In genomic region chr19:41774515-41774980, GRCh38 we compare ENCODE assay signal across 10 cellular contexts. TPM values are rescaled to one million over a fixed set of nuclear protein-coding genes. Genes with fewer than 3 reads are reported as not detected.
DNase-seq lines count a peak whose midpoint lies in the region; ATAC-seq and TF ChIP-seq lines count a peak whose summit lies in the region.
"Had no signal": no experiment of that assay in that cellular context is flagged by ENCODE, and none has a peak within 500 bp of the region (broad histone marks: within the 10 kb centered on the region; RNA-seq: fewer than 3 reads in every experiment).

No MANE protein-coding gene starts in this region.

- H3K9me3 Mint-ChIP-seq in activated T-cell treated with anti-CD3 and anti-CD28 coated beads, Interleukin-2, amount 50 U/mL, for 24 hours, result no peaks in the 10 kb centered on the region
- H3K9me3 Mint-ChIP-seq: IgD-negative memory B cell had no signal

- H3K9me3 ChIP-seq in BLaER1 (no peaks in the 10 kb centered on the region), lung (ENCODE audit: control insufficient read depth in 2 of 2, insufficient read depth in 1 of 2, low read length in 1 of 2) (no peaks in the 10 kb centered on the region)
- H3K9me3 ChIP-seq: gastrocnemius medialis had no signal

- H3K4me2 ChIP-seq in BLaER1, result peak overlapping the region; percentile 62

- peak overlapping the region; percentile 60 for H3K27ac Mint-ChIP-seq in activated T-cell treated with anti-CD3 and anti-CD28 coated beads, Interleukin-2, amount 50 U/mL, for 24 hours
- H3K27ac Mint-ChIP-seq: IgD-negative memory B cell had no signal

- no peaks in the 10 kb centered on the region for H4K20me1 ChIP-seq in BLaER1

- H3K4me1 ChIP-seq in BLaER1 (peaks cover 15% of the 10 kb centered on the region), lung (ENCODE audit: control insufficient read depth in 2 of 2, insufficient read depth in 2 of 2, low read length in 2 of 2) (no peaks in the 10 kb centered on the region)
- H3K4me1 ChIP-seq: gastrocnemius medialis had no signal

- no peaks in the 10 kb centered on the region for H3K36me3 Mint-ChIP-seq in activated T-cell treated with anti-CD3 and anti-CD28 coated beads, Interleukin-2, amount 50 U/mL, for 24 hours (ENCODE audit: low read depth)
- H3K36me3 Mint-ChIP-seq: IgD-negative memory B cell had no signal

- no peaks in the 10 kb centered on the region for H3K27me3 ChIP-seq in BLaER1
- H3K27me3 ChIP-seq in lung (ENCODE audit: control insufficient read depth, insufficient read depth), result no peaks in the 10 kb centered on the region
- H3K27me3 ChIP-seq: gastrocnemius medialis had no signal

- no peak overlapping the region for H3K4me3 Mint-ChIP-seq in activated T-cell treated with anti-CD3 and anti-CD28 coated beads, Interleukin-2, amount 50 U/mL, for 24 hours

- peaks cover 78% of the 10 kb centered on the region for H3K27me3 Mint-ChIP-seq in activated T-cell treated with anti-CD3 and anti-CD28 coated beads, Interleukin-2, amount 50 U/mL, for 24 hours

- H3K9ac ChIP-seq in BLaER1, result no peak overlapping the region

- H3K27ac ChIP-seq in BLaER1 (no peak overlapping the region), lung (ENCODE audit: low read depth in 1 of 2, low read length in 1 of 2) (peak overlapping the region in 1 of 2 donors; percentile 61)
- H3K27ac ChIP-seq: gastrocnemius medialis had no signal

- H3K4me1 Mint-ChIP-seq in activated T-cell treated with anti-CD3 and anti-CD28 coated beads, Interleukin-2, amount 50 U/mL, for 24 hours (ENCODE audit: low read depth), result peaks cover 37% of the 10 kb centered on the region
- H3K4me1 Mint-ChIP-seq: IgD-negative memory B cell had no signal

- WGBS in lung, 2 donors, result 45 to 58% methylated on average over 6 of the region's 6 CpGs

- H3K4me3 ChIP-seq in BLaER1 (no peak overlapping the region), lung (no peak overlapping the region)
- H3K4me3 ChIP-seq: gastrocnemius medialis had no signal

- H3K36me3 ChIP-seq in BLaER1, result no peaks in the 10 kb centered on the region
- no peaks in the 10 kb centered on the region for H3K36me3 ChIP-seq in lung (ENCODE audit: control insufficient read depth in 2 of 2, insufficient read depth in 2 of 2, low read length in 2 of 2)
- H3K36me3 ChIP-seq: gastrocnemius medialis had no signal

- peak; percentile 88 for ATAC-seq in lung (ENCODE audit: insufficient read depth, low FRiP score)
- no peak for ATAC-seq in GM18861 (IDR thresholded peaks at IDR 0.05; ENCODE audit: unreplicated experiment)
- ATAC-seq: gastrocnemius medialis had no signal

- DNase-seq in NCI-H345 treated with DMSO at 0.1 percent for 48 hours (lab: John Stamatoyannopoulos, UW; ENCODE audit: unreplicated experiment), result peak; percentile 75
- DNase-seq in activated T-cell treated with anti-CD3 and anti-CD28 coated beads, Interleukin-2, amount 50 U/mL, for 24 hours, result peak; percentile 56
- peak; percentile 73 for DNase-seq in lung (ENCODE audit: low spot score)
- DNase-seq in dermis blood vessel endothelial cell, result no peak
- DNase-seq in AML-193 (lab: John Stamatoyannopoulos, UW), result no peak
- no peak for DNase-seq in SK-N-DZ (ENCODE audit: low spot score)
- DNase-seq: gastrocnemius medialis had no signal

- TF ChIP-seq CTCF in lung (IDR thresholded peaks at IDR 0.05; ENCODE audit: control extremely low read depth, extremely low read depth), result no peak

RNA-seq across cellular contexts. Expression of gene CEACAM6, which starts 19.2 kb away (rescaled TPM):
- total RNA-seq in lung (100 to 1,000 TPM in 1 of 2 donors, 1 to 10 TPM in 1; 5.2 to 280 TPM), dermis blood vessel endothelial cell (not detected in 2 replicates)
- 100 to 1,000 TPM; 101 to 185 TPM for polyA plus RNA-seq in lung
- polyA plus RNA-seq in SK-N-DZ (2014; cell fraction: cytosol; rRNA removed), result not detected in 2 replicates
- polyA plus RNA-seq in SK-N-DZ (2014; cell fraction: nucleus; rRNA removed), result not detected in 2 replicates
- polyA plus RNA-seq: IgD-negative memory B cell had no signal

RNA-seq across cellular contexts. Expression of gene CEACAM3, which starts 21.8 kb away (rescaled TPM):
- total RNA-seq in lung, result 1 to 10 TPM; 3.1 to 4.3 TPM
- polyA plus RNA-seq in lung, result 10 to 100 TPM in 1 of 2 donors, 1 to 10 TPM in 1; 1.2 to 21.9 TPM
- total RNA-seq in dermis blood vessel endothelial cell, result not detected in 2 replicates
- polyA plus RNA-seq in SK-N-DZ (2014; cell fraction: cytosol; rRNA removed), result not detected in 2 replicates
- polyA plus RNA-seq in SK-N-DZ (2014; cell fraction: nucleus; rRNA removed), result not detected in 2 replicates
- total RNA-seq: gastrocnemius medialis had no signal
- polyA plus RNA-seq: IgD-negative memory B cell had no signal

Comparison
In these comparisons a context has a peak if more than half of its experiments do, and no peak if none do; other contexts are left out.
1. DNase-seq: peak in NCI-H345 treated with DMSO at 0.1 percent for 48 hours (single experiment), activated T-cell treated with anti-CD3 and anti-CD28 coated beads, Interleukin-2, amount 50 U/mL, for 24 hours (single experiment) and lung (single experiment); none in dermis blood vessel endothelial cell (single experiment), AML-193 (0 of 2) and SK-N-DZ (single experiment).